Comparison of ENCODE assay signal across 8 cellular contexts in the genomic region with DNA sequence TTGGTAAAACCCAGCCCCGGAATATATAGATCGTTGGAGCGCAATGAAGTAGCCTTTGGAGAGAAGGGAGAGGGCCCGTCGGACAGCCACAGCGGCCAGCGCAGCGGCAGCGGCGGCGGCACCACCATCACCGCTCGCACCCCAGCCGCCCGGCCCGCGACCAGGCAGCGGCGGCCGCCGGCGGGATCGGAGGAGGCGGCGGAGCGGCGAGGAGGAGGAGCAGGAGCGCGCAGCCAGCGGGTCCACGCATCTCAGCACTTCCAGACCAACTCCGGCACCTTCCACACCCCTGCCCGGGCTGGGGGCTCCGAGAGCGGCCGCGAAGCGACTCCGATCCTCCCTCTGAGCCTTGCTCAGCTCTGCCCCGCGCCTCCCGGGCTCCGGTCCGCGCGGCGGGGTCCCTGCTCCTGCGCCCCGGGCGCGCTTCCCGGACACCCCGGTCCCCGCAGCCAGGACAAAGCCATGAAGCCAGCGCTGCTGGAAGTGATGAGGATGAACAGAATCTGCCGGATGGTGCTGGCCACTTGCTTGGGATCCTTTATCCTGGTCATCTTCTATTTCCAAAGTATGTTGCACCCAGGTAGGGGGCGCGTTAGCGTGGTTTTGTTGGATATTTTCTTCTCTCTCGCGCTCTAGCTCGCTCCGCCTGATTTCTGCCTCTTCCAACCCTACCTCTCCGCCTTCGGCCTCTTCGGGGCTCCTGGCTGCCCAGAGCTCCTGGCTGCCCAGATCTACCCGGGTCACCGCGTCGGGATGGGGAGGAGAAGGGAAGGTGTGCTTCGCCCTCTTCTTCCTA. TPM values are rescaled to one million over a fixed set of nuclear protein-coding genes. Genes with fewer than 3 reads are reported as not detected.
DNase-seq lines count a peak whose midpoint lies in the region; ATAC-seq and FAIRE-seq lines count a peak whose summit lies in the region.

No MANE protein-coding gene starts in this region.

- H3K36me3 Mint-ChIP-seq in activated naive CD4-positive, alpha-beta T cell treated with anti-CD3 and anti-CD28 coated beads for 36 hours (ENCODE audit: low read depth): peaks cover 8% of the 10 kb centered on the region

- DNase-seq in Daoy (ENCODE audit: low read depth) (peak; percentile 79), HuH-7 (ENCODE audit: low spot score) (peak; percentile 79), RPMI7951 (ENCODE audit: low read depth) (peak; percentile 76), frontal cortex (ENCODE audit: low spot score in 2 of 2) (peak; percentile 57 to 67), ureter (ENCODE audit: low spot score) (peak; percentile 64)
- DNase-seq in activated naive CD4-positive, alpha-beta T cell treated with anti-CD3 and anti-CD28 coated beads for 36 hours: peak; percentile 75

- H3K27me3 ChIP-seq in neuron (ENCODE audit: insufficient read depth, low read length): no peaks in the 10 kb centered on the region

- H3K27me3 Mint-ChIP-seq in activated naive CD4-positive, alpha-beta T cell treated with anti-CD3 and anti-CD28 coated beads for 36 hours (ENCODE audit: low read depth): peaks cover 2% of the 10 kb centered on the region

- no peaks in the 10 kb centered on the region for H3K36me3 ChIP-seq in neuron (ENCODE audit: insufficient read depth, low read length)

- FAIRE-seq in frontal cortex (lab: Jason Lieb, UNC): no peak

- H3K4me1 Mint-ChIP-seq in activated naive CD4-positive, alpha-beta T cell treated with anti-CD3 and anti-CD28 coated beads for 36 hours (ENCODE audit: low read depth): peaks cover 32% of the 10 kb centered on the region

- H3K4me3 Mint-ChIP-seq in activated naive CD4-positive, alpha-beta T cell treated with anti-CD3 and anti-CD28 coated beads for 36 hours: peak overlapping the region; percentile 97

- intact Hi-C loops in activated naive CD4-positive, alpha-beta T cell treated with anti-CD3 and anti-CD28 coated beads for 36 hours (cut with micrococcal nuclease): loop anchor here (1.0 to 5.0 kb wide), 9 partner anchors 75 to 474 kb away; partner anchors contain the start of gene TXNRD1

- CTCF ChIA-PET in activated naive CD4-positive, alpha-beta T cell treated with anti-CD3 and anti-CD28 coated beads for 36 hours (lab: Charles Lee): interaction anchor here (0.6 to 2.4 kb wide), 14 partner anchors 10 to 595 kb away, joined by 3 to 9 read pairs (median 4); no protein-coding TSS in a partner anchor

- H3K9me3 Mint-ChIP-seq in activated naive CD4-positive, alpha-beta T cell treated with anti-CD3 and anti-CD28 coated beads for 36 hours: no peaks in the 10 kb centered on the region

- peak overlapping the region; percentile 74 for H3K4me3 ChIP-seq in neuron (ENCODE audit: low read length)

- H3K9me3 ChIP-seq in neuron (ENCODE audit: low read length): no peaks in the 10 kb centered on the region

- H2AFZ ChIP-seq in neuron (ENCODE audit: low read depth, low read length): peak overlapping the region; percentile 90

- ATAC-seq in GM21528 (IDR thresholded peaks at IDR 0.05; ENCODE audit: low FRiP score, unreplicated experiment): peak; percentile 28

- peaks cover 27% of the 10 kb centered on the region for H3K4me1 ChIP-seq in neuron (ENCODE audit: insufficient read depth, low read length)

- H3K27ac Mint-ChIP-seq in activated naive CD4-positive, alpha-beta T cell treated with anti-CD3 and anti-CD28 coated beads for 36 hours: peak overlapping the region; percentile 94

RNA-seq across cellular contexts. Expression of gene CHST11, which starts 0.4 kb away (rescaled TPM):
- total RNA-seq in Daoy (2014; rRNA removed; shearing (Covaris generic)): 28.8 and 37.8 TPM in 2 replicates
- total RNA-seq in RPMI7951 (2014; rRNA removed; shearing (Covaris generic)): 36.2 and 38.8 TPM in 2 replicates
- total RNA-seq in activated naive CD4-positive, alpha-beta T cell treated with anti-CD3 and anti-CD28 coated beads for 36 hours: 10 to 100 TPM; 39.3 to 45.3 TPM
- total RNA-seq in frontal cortex (22.0 TPM), ureter (10.8 TPM)

Comparison
In these comparisons a context has a peak if more than half of its experiments do, and no peak if none do; other contexts are left out.
1. Peak in every context shown above with its lines: DNase-seq, ATAC-seq and H3K4me3 ChIP-seq.